In the genomic region with DNA sequence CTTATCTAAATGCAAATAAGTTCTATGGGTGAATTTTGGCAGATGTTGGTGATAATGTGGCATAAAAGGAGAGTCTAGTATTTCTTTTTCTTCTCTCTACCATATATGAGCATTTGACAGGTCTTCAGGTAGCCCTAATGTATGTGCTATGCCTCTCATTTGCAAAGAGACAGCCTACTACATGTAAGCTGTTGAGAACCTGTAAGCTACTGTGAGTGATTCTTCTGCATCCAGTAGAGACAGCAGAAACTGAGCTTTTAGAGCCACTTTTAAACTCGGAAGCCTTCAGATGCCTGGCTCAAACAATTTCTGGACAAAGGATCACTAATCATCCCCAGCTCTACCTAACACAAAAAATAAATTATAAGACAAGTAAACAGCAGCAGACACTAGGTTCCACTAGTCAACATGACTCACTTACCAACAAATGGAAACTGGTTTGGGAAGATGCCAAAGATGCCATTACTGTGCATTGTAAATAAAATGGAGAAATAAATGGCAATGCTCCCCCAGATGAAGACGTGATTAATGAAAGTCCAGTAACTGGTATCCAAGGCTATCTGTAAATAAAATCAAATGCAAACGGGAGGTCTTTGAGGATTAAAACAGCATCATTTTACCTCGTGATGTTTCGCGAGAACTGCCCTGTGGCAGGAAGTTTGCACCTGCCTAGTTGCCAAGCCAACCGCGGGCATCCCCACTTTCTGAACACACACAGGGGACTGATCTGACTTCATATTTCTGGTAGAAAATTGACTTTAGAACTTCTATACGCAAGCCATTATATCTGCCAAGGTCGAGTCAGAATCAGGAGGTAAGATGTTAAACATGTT, we compare ENCODE assay signal across 19 cellular contexts.
A peak's percentile ranks its signal among the peaks of the same experiment; 100 is the strongest.
DNase-seq lines count a peak whose midpoint lies in the region; ATAC-seq and TF ChIP-seq lines count a peak whose summit lies in the region.
"Had no signal": no experiment of that assay in that cellular context is flagged by ENCODE, and none has a peak within 500 bp of the region (broad histone marks: within the 10 kb centered on the region; RNA-seq: fewer than 3 reads in every experiment).

No MANE protein-coding gene starts in this region.

- H4K20me1 ChIP-seq in PC-9 (ENCODE audit: insufficient read depth): no peaks in the 10 kb centered on the region

- H3K27ac ChIP-seq in PC-9: no peak overlapping the region
- H3K27ac ChIP-seq: heart right ventricle, neural progenitor cell, thoracic aorta, WERI-Rb-1 had no signal

- peak overlapping the region; percentile 44 for H3K4me2 ChIP-seq in PC-9
- H3K4me2 ChIP-seq: neural progenitor cell had no signal

- peaks cover 11% of the 10 kb centered on the region for H3K4me1 ChIP-seq in PC-9 (replicated peaks; ENCODE audit: insufficient read depth)
- H3K4me1 ChIP-seq: neural progenitor cell had no signal

- TF ChIP-seq CTCF in PC-9 (conservative IDR thresholded peaks at IDR 0.05) (no peak), fibroblast of villous mesenchyme (IDR thresholded peaks at IDR 0.05; ENCODE audit: insufficient read depth, low read depth, low read length) (no peak)

- no peak overlapping the region for H3K4me3 ChIP-seq in PC-9
- no peak overlapping the region for H3K4me3 ChIP-seq in fibroblast of villous mesenchyme (ENCODE audit: low read depth, low read length)
- H3K4me3 ChIP-seq: heart right ventricle, neural progenitor cell, thoracic aorta had no signal

- no peaks in the 10 kb centered on the region for H3K36me3 ChIP-seq in PC-9 (ENCODE audit: low read depth)
- H3K36me3 ChIP-seq: neural progenitor cell, thoracic aorta, WERI-Rb-1 had no signal

- H2AFZ ChIP-seq in PC-9: no peak overlapping the region
- H2AFZ ChIP-seq: neural progenitor cell had no signal

- H3K9me3 ChIP-seq in PC-9 (ENCODE audit: insufficient read depth, low read depth): no peaks in the 10 kb centered on the region
- H3K9me3 ChIP-seq: thoracic aorta had no signal

- CTCF ChIA-PET in PC-9 (lab: Charles Lee): no interaction called here

- ATAC-seq in GM21367 (IDR thresholded peaks at IDR 0.05; ENCODE audit: unreplicated experiment): no peak
- ATAC-seq: heart right ventricle; stimulated activated effector memory CD8-positive, alpha-beta T cell treated with anti-CD3 and anti-CD28 coated beads, Interleukin-12 subunit alpha, Interleukin-12 subunit beta, amount 100 ng/mL, for 72 hours; T-helper 17 cell had no signal

- no peaks in the 10 kb centered on the region for H3F3A ChIP-seq in PC-9 (ENCODE audit: insufficient read depth, low read depth)

- H3K79me2 ChIP-seq in PC-9 (ENCODE audit: low read depth): no peaks in the 10 kb centered on the region

- POLR2A ChIA-PET in PC-9 (lab: Charles Lee; ENCODE audit: unreplicated experiment): interaction anchor here (0.7 kb wide), 1 partner anchor 297 kb away, joined by 3 read pairs; no protein-coding TSS in a partner anchor

- no peaks in the 10 kb centered on the region for H3K9me2 ChIP-seq in PC-9 (ENCODE audit: insufficient read depth)

- no peaks in the 10 kb centered on the region for H3K27me3 ChIP-seq in PC-9 (ENCODE audit: insufficient read depth, low read depth)
- H3K27me3 ChIP-seq: heart right ventricle, neural progenitor cell had no signal

- intact Hi-C loops in PC-9 (cut with micrococcal nuclease; ENCODE audit: unreplicated experiment): no loop called here

- DNase-seq in COR-L47 (lab: John Stamatoyannopoulos, UW) (peak; percentile 42), HCEC 1CT (peak; percentile 84), PC-9 (peak in 1 of 2 experiments; percentile 67), fibroblast of villous mesenchyme (ENCODE audit: low read depth) (peak; percentile 24), GM03348 (ENCODE audit: low spot score) (no peak), C1 segment of cervical spinal cord (lab: John Stamatoyannopoulos, UW) (no peak)
- DNase-seq: activated CD8-positive, alpha-beta memory T cell treated with anti-CD3 and anti-CD28 coated beads, Interleukin-2, amount 50 U/mL, for 48 hours; activated effector memory CD4-positive, alpha-beta T cell treated with Interleukin-2 at 50 U/mL for 16 hours; CD8-positive, alpha-beta memory T cell; heart right ventricle; immature natural killer cell; Kasumi-1; NCI-H1105 treated with DMSO at 0.1 percent for 48 hours; T-helper 17 cell; WERI-Rb-1 had no signal

- no TSS peak for BruUV-seq in PC-9 (replicated peaks; lab: Mats Ljungman, UMichigan)

Comparison
In these comparisons a context has a peak if more than half of its experiments do, and no peak if none do; other contexts are left out.
1. DNase-seq: peak in COR-L47 (single experiment), HCEC 1CT (single experiment) and fibroblast of villous mesenchyme (single experiment); none in GM03348 (single experiment) and C1 segment of cervical spinal cord (0 of 14).